8 cellular contexts compared by ENCODE assay signal in the genomic region with DNA sequence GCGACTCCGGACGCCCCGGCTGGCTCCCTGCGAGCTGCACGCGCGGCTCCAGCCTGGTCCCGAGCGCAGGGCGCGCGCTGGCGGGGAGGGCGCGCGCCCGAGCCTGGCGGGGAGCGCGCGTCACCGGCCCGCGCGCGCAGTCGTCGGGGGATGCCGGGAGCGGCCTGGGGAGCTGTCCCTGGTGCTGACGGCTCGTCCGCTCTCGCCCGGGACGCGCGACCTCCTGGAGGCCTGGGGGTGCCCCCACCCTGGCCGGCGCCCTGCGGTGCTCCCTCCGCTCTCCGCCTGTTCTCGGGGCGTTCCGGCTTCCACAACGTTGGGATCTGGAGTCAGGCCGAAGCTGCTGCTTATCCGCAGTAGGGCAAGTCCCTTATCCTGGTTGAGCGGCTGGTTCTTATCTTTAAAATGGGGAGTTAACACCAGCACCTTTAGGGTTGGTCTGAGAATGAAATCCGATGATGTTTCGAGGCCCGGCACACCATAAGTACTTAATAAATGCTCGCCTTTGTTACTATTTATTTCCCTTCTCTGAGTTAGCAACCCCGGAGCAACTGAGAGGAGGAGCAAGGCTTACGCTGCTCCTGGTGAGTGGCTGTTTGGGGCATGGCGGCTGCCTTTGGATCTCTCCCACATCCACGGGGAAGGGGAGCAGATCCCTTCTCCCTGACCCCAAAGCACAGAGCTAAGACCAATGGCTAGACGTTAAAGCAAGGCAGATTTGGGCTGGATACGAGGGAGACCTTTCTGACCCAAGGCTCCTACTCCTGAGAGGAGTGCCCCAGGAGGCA. TPM values are rescaled to one million over a fixed set of nuclear protein-coding genes. Genes with fewer than 3 reads are reported as not detected.
DNase-seq lines count a peak whose midpoint lies in the region; ATAC-seq and TF ChIP-seq lines count a peak whose summit lies in the region.

FAM163B (minus strand) TSS at position 79 of the 788 bp plus-strand sequence. CDS start 29,166 bp downstream, outside the sequence.

- ATAC-seq in HG03469 (IDR thresholded peaks at IDR 0.05; ENCODE audit: unreplicated experiment), result no peak
- no peak for ATAC-seq in HG02759 (IDR thresholded peaks at IDR 0.05; ENCODE audit: unreplicated experiment)

- H3K4me1 Mint-ChIP-seq in neural progenitor cell, result peaks cover 3% of the 10 kb centered on the region

- no peak within 1 kb of the TSS for H3K27ac Mint-ChIP-seq in neural progenitor cell

- peaks cover 6% of the 10 kb centered on the region for H4K20me1 ChIP-seq in neural progenitor cell (ENCODE audit: low read depth)

- peaks cover 4% of the 10 kb centered on the region for H3F3A ChIP-seq in neural progenitor cell (ENCODE audit: low read depth)

- H3K36me3 Mint-ChIP-seq in neural progenitor cell, result no peaks in the 10 kb centered on the region

- H3K4me1 ChIP-seq in neural progenitor cell, result peaks cover 4% of the 10 kb centered on the region

- no peak within 1 kb of the TSS for H3K9ac ChIP-seq in neural progenitor cell

- H3K27me3 ChIP-seq in H7 (ENCODE audit: control insufficient read depth, insufficient read depth, low read length) (peaks cover 9% of the 10 kb centered on the region), neural progenitor cell (peaks cover 78% of the 10 kb centered on the region)

- no peaks in the 10 kb centered on the region for H3K36me3 ChIP-seq in H7 (replicated peaks; ENCODE audit: control insufficient read depth, insufficient read depth, low read length)
- no peaks in the 10 kb centered on the region for H3K36me3 ChIP-seq in neural progenitor cell

- peaks cover 62% of the 10 kb centered on the region for H3K27me3 Mint-ChIP-seq in neural progenitor cell (ENCODE audit: insufficient read depth, low read depth)

- DNase-seq in H7 (peak; percentile 98), erythroblast (lab: John Stamatoyannopoulos, UW) (peak; percentile 52), neural progenitor cell (ENCODE audit: low spot score) (peak; percentile 90), epidermal melanocyte (ENCODE audit: insufficient read length, low spot score) (no peak), superior temporal gyrus (ENCODE audit: extremely low spot score) (no peak)
- peak; percentile 29 for DNase-seq in activated CD4-positive, alpha-beta T cell treated with anti-CD3 and anti-CD28 coated beads, Interleukin-2, amount 50 U/mL, for 1 hour

- H2AFZ ChIP-seq in neural progenitor cell (replicated peaks), result no peak within 1 kb of the TSS

- H3K4me3 ChIP-seq in H7 (ENCODE audit: insufficient read depth, low read depth, low read length) (peak within 1 kb of the TSS; percentile 29), neural progenitor cell (peak within 1 kb of the TSS; percentile 42)

- H3K4me3 Mint-ChIP-seq in neural progenitor cell, result peak within 1 kb of the TSS; percentile 77

- TF ChIP-seq CTCF in neural progenitor cell (IDR thresholded peaks at IDR 0.05), result no peak

- H3K27ac ChIP-seq in neural progenitor cell, result no peak within 1 kb of the TSS

- H3K9me3 ChIP-seq in neural progenitor cell (ENCODE audit: low read depth), result no peaks in the 10 kb centered on the region

- no peak for TF ChIP-seq POLR2A in erythroblast (IDR thresholded peaks at IDR 0.05; ENCODE audit: low read length)

- peak within 1 kb of the TSS; percentile 85 for H3K4me2 ChIP-seq in neural progenitor cell

- H3K79me2 ChIP-seq in neural progenitor cell (ENCODE audit: low read depth), result no peaks in the 10 kb centered on the region

- no peaks in the 10 kb centered on the region for H3K9me3 Mint-ChIP-seq in neural progenitor cell

RNA-seq across cellular contexts. Expression of gene FAM163B, which starts in this region (rescaled TPM):
- total RNA-seq in H7 (2014; rRNA removed; shearing (Covaris generic)), result 1.2 and 3.7 TPM in 2 replicates
- total RNA-seq in neural progenitor cell (ENCODE audit: low replicate concordance), result 0.31 TPM in 1 of 2 replicates, not detected in the other

Comparison
In these comparisons a context has a peak if more than half of its experiments do, and no peak if none do; other contexts are left out.
1. Peak in DNase-seq, H3K4me3 ChIP-seq and H3K4me2 ChIP-seq in neural progenitor cell; RNA of the gene not detected or under 1 TPM.
2. DNase-seq: peak in H7 (single experiment), activated CD4-positive, alpha-beta T cell treated with anti-CD3 and anti-CD28 coated beads, Interleukin-2, amount 50 U/mL, for 1 hour (single experiment) and erythroblast (2 of 2); none in epidermal melanocyte (single experiment) and superior temporal gyrus (single experiment).